ENCODE assay signal across 14 cellular contexts in the genomic region with DNA sequence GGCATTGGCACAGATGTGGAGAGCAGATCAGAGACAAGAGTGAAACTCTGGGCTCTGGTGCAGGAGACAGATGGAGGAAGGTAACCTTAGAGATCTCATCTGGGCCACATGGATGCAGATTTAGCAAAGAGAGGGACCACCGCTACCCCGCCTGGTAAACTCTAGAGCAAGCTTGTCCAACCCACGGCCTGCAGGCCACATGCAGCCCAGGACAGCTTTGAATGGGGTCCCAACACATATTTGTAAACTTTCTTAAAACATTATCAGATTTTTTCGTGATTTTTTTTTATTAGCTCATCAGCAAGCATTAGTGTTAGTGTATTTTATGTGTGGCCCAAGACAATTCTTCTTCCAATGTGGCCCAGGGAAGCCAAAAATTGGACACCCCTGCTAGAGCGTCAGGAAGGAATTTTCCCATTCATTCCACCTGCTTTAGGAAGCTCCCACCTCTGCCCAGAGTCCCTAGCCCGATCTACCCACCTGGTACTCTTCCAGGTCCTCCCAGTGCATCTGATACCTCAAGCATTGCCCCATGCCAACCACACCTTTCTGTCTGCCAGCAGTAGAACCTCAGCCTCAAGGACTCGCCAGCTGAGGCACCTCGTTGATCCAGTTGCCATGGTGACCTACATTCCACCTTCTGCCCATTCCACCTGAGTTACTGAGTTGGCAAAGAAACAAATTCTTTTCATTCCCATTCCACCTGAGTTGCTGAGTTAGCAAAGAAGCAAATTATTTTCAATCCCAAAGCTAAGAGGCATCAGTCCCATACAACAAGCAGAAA. TPM values are rescaled to one million over a fixed set of nuclear protein-coding genes. Genes with fewer than 3 reads are reported as not detected.
DNase-seq lines count a peak whose midpoint lies in the region; ATAC-seq and TF ChIP-seq lines count a peak whose summit lies in the region.
"Had no signal": no experiment of that assay in that cellular context is flagged by ENCODE, and none has a peak within 500 bp of the region (broad histone marks: within the 10 kb centered on the region; RNA-seq: fewer than 3 reads in every experiment).

CIB4 (minus strand) TSS at position 586 of the 784 bp plus-strand sequence; CDS start at position 534, 52 bp downstream.

- H3K9me3 Mint-ChIP-seq in activated naive CD4-positive, alpha-beta T cell treated with anti-CD3 and anti-CD28 coated beads, Interleukin-2, amount 10 ng/mL, durations not matched to agents 7 days and 5 days: no peaks in the 10 kb centered on the region
- H3K9me3 Mint-ChIP-seq: activated CD4-positive, alpha-beta memory T cell treated with anti-CD3 and anti-CD28 coated beads for 36 hours; CD4-positive, alpha-beta T cell had no signal

- H3K36me3 Mint-ChIP-seq in activated naive CD4-positive, alpha-beta T cell treated with anti-CD3 and anti-CD28 coated beads, Interleukin-2, amount 10 ng/mL, durations not matched to agents 7 days and 5 days: no peaks in the 10 kb centered on the region
- H3K36me3 Mint-ChIP-seq: activated CD4-positive, alpha-beta memory T cell treated with anti-CD3 and anti-CD28 coated beads for 36 hours had no signal

- no peaks in the 10 kb centered on the region for H3K4me1 Mint-ChIP-seq in activated naive CD4-positive, alpha-beta T cell treated with anti-CD3 and anti-CD28 coated beads, Interleukin-2, amount 10 ng/mL, durations not matched to agents 7 days and 5 days

- RAD21 ChIA-PET in HCT116 (lab: Charles Lee; ENCODE audit: low non-redundant PET in 1 of 2, low total read pairs in 2 of 2, uncharacterized antibody in 2 of 2, unreplicated experiment in 2 of 2): no interaction called here

- H2AFZ ChIP-seq in HCT116 (ENCODE audit: low read depth, low read length, poor library complexity, severe bottlenecking) (peak within 1 kb of the TSS; percentile 87), parathyroid adenoma (peak within 1 kb of the TSS; percentile 30)

- H3K9me3 ChIP-seq in HCT116 (ENCODE audit: control insufficient read depth in 1 of 2, insufficient read depth in 1 of 2, low read depth in 1 of 2, low read length in 2 of 2): no peaks in the 10 kb centered on the region
- no peaks in the 10 kb centered on the region for H3K9me3 ChIP-seq in parathyroid adenoma (ENCODE audit: control insufficient read depth, low read length)
- H3K9me3 ChIP-seq: esophagus muscularis mucosa had no signal

- peak within 1 kb of the TSS; percentile 60 for H3K4me2 ChIP-seq in HCT116 (ENCODE audit: low read length)
- H3K4me2 ChIP-seq in parathyroid adenoma (ENCODE audit: low read length): peak within 1 kb of the TSS; percentile 34

- POLR2A ChIA-PET in HCT116 (lab: Charles Lee): interaction anchor here (1.2 kb wide), 2 partner anchors 10 to 82 kb away, joined by 4 to 5 read pairs; no protein-coding TSS in a partner anchor

- CTCF ChIA-PET in HCT116 (lab: Charles Lee): interaction anchor here (1.0 kb wide), 1 partner anchor 376 kb away, joined by 3 read pairs; no protein-coding TSS in a partner anchor
- CTCF ChIA-PET in activated naive CD4-positive, alpha-beta T cell treated with anti-CD3 and anti-CD28 coated beads, Interleukin-2, amount 10 ng/mL, durations not matched to agents 7 days and 5 days (lab: Charles Lee): interaction anchor here (1.0 kb wide), 1 partner anchor 36 kb away, joined by 5 read pairs; no protein-coding TSS in a partner anchor

- intact Hi-C loops in HCT116 (cut with micrococcal nuclease): no loop called here

- H3K27me3 Mint-ChIP-seq in activated naive CD4-positive, alpha-beta T cell treated with anti-CD3 and anti-CD28 coated beads, Interleukin-2, amount 10 ng/mL, durations not matched to agents 7 days and 5 days: peaks cover 41% of the 10 kb centered on the region

- H3K27ac Mint-ChIP-seq in activated naive CD4-positive, alpha-beta T cell treated with anti-CD3 and anti-CD28 coated beads, Interleukin-2, amount 10 ng/mL, durations not matched to agents 7 days and 5 days: no peak within 1 kb of the TSS
- H3K27ac Mint-ChIP-seq: activated CD4-positive, alpha-beta memory T cell treated with anti-CD3 and anti-CD28 coated beads for 36 hours; CD4-positive, alpha-beta T cell had no signal

- H3K9me2 ChIP-seq in HCT116 (ENCODE audit: insufficient read depth): no peaks in the 10 kb centered on the region

- peaks cover 8 to 20% of the 10 kb centered on the region in 2 experiments; a peak in 3 of 4 replicates for H3K4me1 ChIP-seq in HCT116 (ENCODE audit: control insufficient read depth in 1 of 2, insufficient read depth in 2 of 2, low read length in 2 of 2)
- peaks cover 15% of the 10 kb centered on the region for H3K4me1 ChIP-seq in parathyroid adenoma

- no peaks in the 10 kb centered on the region for H3K36me3 ChIP-seq in HCT116 (ENCODE audit: control insufficient read depth in 1 of 2, insufficient read depth in 2 of 2, low read length in 2 of 2)
- H3K36me3 ChIP-seq in parathyroid adenoma (ENCODE audit: control insufficient read depth, insufficient read depth, low read length): no peaks in the 10 kb centered on the region
- H3K36me3 ChIP-seq: esophagus muscularis mucosa had no signal

- H3K27ac ChIP-seq in HCT116 (ENCODE audit: low read depth, low read length) (no peak within 1 kb of the TSS), parathyroid adenoma (peak within 1 kb of the TSS; percentile 26)
- H3K27ac ChIP-seq: esophagus muscularis mucosa had no signal

- TF ChIP-seq CTCF in HCT116 (IDR thresholded peaks at IDR 0.05 in 2 of 3, conservative IDR thresholded peaks at IDR 0.05 in 1 of 3; ENCODE audit: borderline replicate concordance in 1 of 3, insufficient read depth in 1 of 3, low read depth in 2 of 3, low read length in 2 of 3) (no peak), epithelial cell of proximal tubule (conservative IDR thresholded peaks at IDR 0.05; ENCODE audit: low read depth, low read length) (no peak), parathyroid adenoma (IDR thresholded peaks at IDR 0.05) (no peak)

- no peaks in the 10 kb centered on the region for H3K79me2 ChIP-seq in HCT116 (ENCODE audit: insufficient read depth, low read length)
- H3K79me2 ChIP-seq in parathyroid adenoma: no peaks in the 10 kb centered on the region

- DNase-seq in HCT116 (ENCODE audit: low read depth, low spot score) (peak; percentile 4), NCI-H226 (peak; percentile 24), epithelial cell of proximal tubule (ENCODE audit: low read depth) (peak; percentile 23)
- DNase-seq in activated CD4-positive, CD25-positive, alpha-beta regulatory T cell (lab: John Stamatoyannopoulos, UW): no peak
- no peak for DNase-seq in activated naive CD4-positive, alpha-beta T cell treated with anti-CD3 and anti-CD28 coated beads, Interleukin-2, amount 10 ng/mL, durations not matched to agents 7 days and 5 days
- DNase-seq: activated CD4-positive, alpha-beta memory T cell treated with anti-CD3 and anti-CD28 coated beads for 36 hours; CD4-positive, alpha-beta T cell; central memory CD4-positive, alpha-beta T cell; right cardiac atrium had no signal

- no peak for TF ChIP-seq POLR2A in HCT116 (IDR thresholded peaks at IDR 0.05; ENCODE audit: borderline replicate concordance, extremely low read depth, insufficient read depth, insufficient read length)

- H3K27me3 ChIP-seq in HCT116 (ENCODE audit: insufficient read depth, low read length) (peaks cover 10% of the 10 kb centered on the region), parathyroid adenoma (ENCODE audit: control insufficient read depth, insufficient read depth, low read length) (no peaks in the 10 kb centered on the region)

- H4K20me1 ChIP-seq in HCT116 (ENCODE audit: insufficient read depth): no peaks in the 10 kb centered on the region

- no peak for TF ChIP-seq RAD21 in HCT116 (IDR thresholded peaks at IDR 0.05; ENCODE audit: low read depth)

- H3K9ac ChIP-seq in HCT116 (ENCODE audit: low read length): no peak within 1 kb of the TSS
- no peak within 1 kb of the TSS for H3K9ac ChIP-seq in parathyroid adenoma

- H3K4me3 Mint-ChIP-seq in activated naive CD4-positive, alpha-beta T cell treated with anti-CD3 and anti-CD28 coated beads, Interleukin-2, amount 10 ng/mL, durations not matched to agents 7 days and 5 days: no peak within 1 kb of the TSS
- H3K4me3 Mint-ChIP-seq: activated CD4-positive, alpha-beta memory T cell treated with anti-CD3 and anti-CD28 coated beads for 36 hours; CD4-positive, alpha-beta T cell had no signal

- H3K4me3 ChIP-seq in HCT116 (replicated peaks in 1 of 2; ENCODE audit: low read depth in 1 of 2, low read length in 2 of 2) (no peak within 1 kb of the TSS), epithelial cell of proximal tubule (ENCODE audit: low read depth, low read length) (no peak within 1 kb of the TSS), parathyroid adenoma (ENCODE audit: low read depth, low read length) (no peak within 1 kb of the TSS)
- H3K4me3 ChIP-seq: esophagus muscularis mucosa had no signal

- ATAC-seq in HCT116: no peak
- ATAC-seq in HG02763 (IDR thresholded peaks at IDR 0.05; ENCODE audit: unreplicated experiment): no peak

- BruUV-seq in HCT116 (replicated peaks; lab: Mats Ljungman, UMichigan): no TSS peak

TF ChIP-seq in HCT116, 20 proteins besides CTCF, POLR2A, EP300 and RAD21 (continues in another document):
- TF ChIP-seq ZNF274 (IDR thresholded peaks at IDR 0.05; ENCODE audit: low read depth, low read length): no peak
- TF ChIP-seq FOSL1 (IDR thresholded peaks at IDR 0.05; ENCODE audit: low read depth): no peak
- no peak for TF ChIP-seq POLR2AphosphoS5 (IDR thresholded peaks at IDR 0.05; ENCODE audit: low read depth, low read length)
- no peak for TF ChIP-seq CEBPB (IDR thresholded peaks at IDR 0.05; ENCODE audit: low read depth)
- TF ChIP-seq, protein P1, sequence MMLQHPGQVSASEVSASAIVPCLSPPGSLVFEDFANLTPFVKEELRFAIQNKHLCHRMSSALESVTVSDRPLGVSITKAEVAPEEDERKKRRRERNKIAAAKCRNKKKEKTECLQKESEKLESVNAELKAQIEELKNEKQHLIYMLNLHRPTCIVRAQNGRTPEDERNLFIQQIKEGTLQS (IDR thresholded peaks at IDR 0.05): no peak
- no peak; the same call in 1 of the 2 replicates for TF ChIP-seq SP1 (IDR thresholded peaks at IDR 0.05; ENCODE audit: low read depth)
- no peak for TF ChIP-seq SRF (IDR thresholded peaks at IDR 0.05; ENCODE audit: low read depth)
- no peak for TF ChIP-seq SIN3A (IDR thresholded peaks at IDR 0.05; ENCODE audit: low read depth)
- no peak for TF ChIP-seq EGR1 (IDR thresholded peaks at IDR 0.05; ENCODE audit: low read depth)
- TF ChIP-seq CBX3 (IDR thresholded peaks at IDR 0.05; ENCODE audit: low read depth): no peak
- no peak for TF ChIP-seq TCF7L2 (IDR thresholded peaks at IDR 0.05; ENCODE audit: borderline replicate concordance, extremely low read depth, insufficient read depth, insufficient read length)
- no peak for TF ChIP-seq YY1 (IDR thresholded peaks at IDR 0.05; ENCODE audit: extremely low read depth, insufficient replicate concordance, low read depth, low read length)

RNA-seq across cellular contexts. Expression of gene CIB4, which starts in this region (rescaled TPM):
- total RNA-seq in HCT116 (2021; ENCODE audit: unreplicated experiment) (not detected), epithelial cell of proximal tubule (not detected in 2 replicates)
- polyA plus RNA-seq in HCT116 (2012): 0.36 TPM in 1 of 2 replicates, not detected in the other
- total RNA-seq: activated CD4-positive, alpha-beta memory T cell treated with anti-CD3 and anti-CD28 coated beads for 36 hours; CD4-positive, alpha-beta T cell; esophagus muscularis mucosa; NCI-H460; right cardiac atrium; RPMI7951 had no signal
- polyA plus RNA-seq: right cardiac atrium had no signal

Comparison
In these comparisons a context has a peak if more than half of its experiments do, and no peak if none do; other contexts are left out.
1. Peak in DNase-seq and H3K4me2 ChIP-seq in HCT116; RNA of the gene not detected or under 1 TPM.
2. Peak in DNase-seq in epithelial cell of proximal tubule; RNA of the gene not detected or under 1 TPM.